Comparison of ENCODE assay signal across 1 cellular context in genomic region chr17:79798296-79799173, GRCh38.
TF ChIP-seq lines count a peak whose summit lies in the region.

No MANE protein-coding gene starts in this region.

TF ChIP-seq in A549, 52 proteins besides CTCF, POLR2A, EP300 and RAD21 (continued from another document):
- TF ChIP-seq MAZ (IDR thresholded peaks at IDR 0.05; ENCODE audit: borderline replicate concordance, low read depth, low read length) (no peak), PHF8 (IDR thresholded peaks at IDR 0.05; ENCODE audit: borderline replicate concordance, low read depth) (no peak), EHF (CRISPR knock-in tag; IDR thresholded peaks at IDR 0.05) (no peak), TP53 (CRISPR knock-in tag; IDR thresholded peaks at IDR 0.05) (no peak), EHMT2 (IDR thresholded peaks at IDR 0.05; ENCODE audit: low read depth) (no peak), RARB (CRISPR knock-in tag; IDR thresholded peaks at IDR 0.05) (no peak)
